In genomic region chr12:3379079-3379478, GRCh38 we compare ENCODE assay signal across 18 cellular contexts.
DNase-seq lines count a peak whose midpoint lies in the region; ATAC-seq, FAIRE-seq and TF ChIP-seq lines count a peak whose summit lies in the region.
"Had no signal": no experiment of that assay in that cellular context is flagged by ENCODE, and none has a peak within 500 bp of the region (broad histone marks: within the 10 kb centered on the region; RNA-seq: fewer than 3 reads in every experiment).

No MANE protein-coding gene starts in this region.

- H3K9ac ChIP-seq in SK-N-SH: no peak overlapping the region
- H3K9ac ChIP-seq in SK-N-MC (ENCODE audit: insufficient read length): peak overlapping the region; percentile 79
- no peak overlapping the region for H3K9ac ChIP-seq in keratinocyte (ENCODE audit: control insufficient read depth, extremely low read depth, insufficient read depth, low read length)
- H3K9ac ChIP-seq: BLaER1 had no signal

- no peak for TF ChIP-seq EP300 in SK-N-SH (IDR thresholded peaks at IDR 0.05; ENCODE audit: borderline replicate concordance in 1 of 2, low read depth in 1 of 2, low read length in 1 of 2)

- TF ChIP-seq CTCF in SK-N-SH (IDR thresholded peaks at IDR 0.05) (no peak), keratinocyte (optimal IDR thresholded peaks at IDR 0.05 in 1 of 3, IDR thresholded peaks at IDR 0.05 in 1 of 3, conservative IDR thresholded peaks at IDR 0.05 in 1 of 3; ENCODE audit: extremely low read depth in 1 of 3, insufficient read depth in 2 of 3, low read length in 3 of 3) (no peak)

- H3K27ac ChIP-seq in SK-N-SH (ENCODE audit: low read depth in 2 of 2, low read length in 1 of 2) (no peak overlapping the region), SK-N-MC (peak overlapping the region; percentile 99; the same call in 1 of the 2 replicates), keratinocyte (ENCODE audit: control insufficient read depth, insufficient read depth, low read length) (no peak overlapping the region)
- H3K27ac ChIP-seq: 22Rv1, BLaER1, HL-60 had no signal

- no peaks in the 10 kb centered on the region for H3F3A ChIP-seq in SK-N-SH (replicated peaks; ENCODE audit: insufficient read depth)

- CTCF ChIA-PET in SK-N-SH (lab: Yijun Ruan, JAX): no interaction called here

- no peaks in the 10 kb centered on the region for H3K9me1 ChIP-seq in keratinocyte (ENCODE audit: control insufficient read depth, extremely low read depth, insufficient read depth, low read length)

- in situ Hi-C loops in ACHN (cut with HindIII; ENCODE audit: low pct_ligation_motif_present, low pct_unique_long_range_greater_than_20kb, low sequenced_read_pairs): no loop called here

- H3K79me2 ChIP-seq in SK-N-SH (ENCODE audit: insufficient read depth): no peaks in the 10 kb centered on the region
- H3K79me2 ChIP-seq in keratinocyte (ENCODE audit: control insufficient read depth, insufficient read depth, low read length): no peaks in the 10 kb centered on the region

- no peak for TF ChIP-seq RAD21 in SK-N-SH (IDR thresholded peaks at IDR 0.05; ENCODE audit: low read length)

- no peaks in the 10 kb centered on the region; a peak in 1 of 4 replicates for H3K4me1 ChIP-seq in SK-N-SH (ENCODE audit: control insufficient read depth in 1 of 2, insufficient read depth in 2 of 2, low read depth in 1 of 2, low read length in 1 of 2)
- peaks cover 7% of the 10 kb centered on the region for H3K4me1 ChIP-seq in keratinocyte (ENCODE audit: control insufficient read depth, extremely low read depth, insufficient read depth, low read length)
- H3K4me1 ChIP-seq: BLaER1, HAP-1 had no signal

- H4K20me1 ChIP-seq in SK-N-SH (ENCODE audit: insufficient read depth): no peaks in the 10 kb centered on the region
- H4K20me1 ChIP-seq in keratinocyte (ENCODE audit: control insufficient read depth, extremely low read depth, insufficient read depth, low read length): no peaks in the 10 kb centered on the region
- H4K20me1 ChIP-seq: BLaER1 had no signal

- DNase-seq in SK-N-SH (no peak), DMS79 treated with DMSO at 0.1 percent for 48 hours (lab: John Stamatoyannopoulos, UW) (peak; percentile 49), SK-N-MC (ENCODE audit: low read depth, low spot score) (no peak), keratinocyte (ENCODE audit: low read depth, low spot score) (no peak), ACHN (no peak)
- DNase-seq: AML-193; CD8-positive, alpha-beta memory T cell; EL; GOT3 had no signal

- no peaks in the 10 kb centered on the region for H3K9me2 ChIP-seq in SK-N-SH

- H3K4me2 ChIP-seq in SK-N-SH (no peak overlapping the region), keratinocyte (ENCODE audit: control insufficient read depth, extremely low read depth, insufficient read depth, low read depth, low read length) (peak overlapping the region; percentile 1)
- H3K4me2 ChIP-seq: BLaER1 had no signal

- H2AFZ ChIP-seq in SK-N-SH (ENCODE audit: low read depth) (no peak overlapping the region), keratinocyte (ENCODE audit: control insufficient read depth, low read length) (no peak overlapping the region)

- no peak overlapping the region for H3K4me3 ChIP-seq in SK-N-SH (ENCODE audit: low read depth in 2 of 2, low read length in 1 of 2)
- H3K4me3 ChIP-seq in SK-N-MC: no peak overlapping the region
- no peak overlapping the region for H3K4me3 ChIP-seq in keratinocyte (ENCODE audit: control insufficient read depth in 2 of 3, extremely low read depth in 1 of 3, insufficient read depth in 2 of 3, low read depth in 1 of 3, low read length in 3 of 3)
- H3K4me3 ChIP-seq: BLaER1, HAP-1, K562 had no signal

- ATAC-seq in SK-N-SH treated with all-trans-retinoic acid at 6 μM for 48 hours: no peak
- ATAC-seq in HG02642 (IDR thresholded peaks at IDR 0.05; ENCODE audit: poor library complexity, unreplicated experiment): no peak
- ATAC-seq: K562 had no signal

- no peak for FAIRE-seq in keratinocyte (lab: Jason Lieb, UNC)
- FAIRE-seq: G401.6, GM12892, K562 had no signal

- H3K9me3 ChIP-seq in SK-N-SH (no peaks in the 10 kb centered on the region), SK-N-MC (ENCODE audit: low read depth, low read length) (peaks cover 2% of the 10 kb centered on the region; the same call in 1 of the 2 replicates), keratinocyte (ENCODE audit: control insufficient read depth, low read depth, low read length) (no peaks in the 10 kb centered on the region)
- H3K9me3 ChIP-seq: HAP-1 had no signal

- 5% methylated on average over 5 of the region's 6 CpGs for WGBS in SK-N-SH (ENCODE audit: low lambda C conversion rate)

- no peaks in the 10 kb centered on the region for H3K36me3 ChIP-seq in SK-N-SH (replicated peaks in 1 of 2; ENCODE audit: control insufficient read depth in 1 of 2, insufficient read depth in 2 of 2, low read length in 1 of 2)
- peaks cover 12% of the 10 kb centered on the region for H3K36me3 ChIP-seq in SK-N-MC (ENCODE audit: insufficient read depth, low read length)
- H3K36me3 ChIP-seq in keratinocyte (ENCODE audit: control insufficient read depth in 2 of 2, extremely low read depth in 1 of 2, insufficient read depth in 2 of 2, low read length in 2 of 2): no peaks in the 10 kb centered on the region
- H3K36me3 ChIP-seq: BLaER1, HAP-1 had no signal

- dilution Hi-C loops in keratinocyte (cut with MboI; ENCODE audit: extremely low pct_ligation_motif_present, low sequenced_read_pairs): no loop called here

- POLR2A ChIA-PET in SK-N-SH (lab: Yijun Ruan, JAX): no interaction called here

- H3K27me3 ChIP-seq in SK-N-SH (ENCODE audit: insufficient read depth) (0 out of 2 replicates have a peak, but pooled peaks cover 7% of the 10 kb centered on the region), keratinocyte (ENCODE audit: control insufficient read depth, extremely low read depth, insufficient read depth, low read length) (peaks cover 5% of the 10 kb centered on the region)
- H3K27me3 ChIP-seq: BLaER1 had no signal

TF ChIP-seq in SK-N-SH, 30 proteins besides CTCF, POLR2A, EP300 and RAD21:
- no peak for TF ChIP-seq TCF12 (IDR thresholded peaks at IDR 0.05)
- 0 out of 2 replicates have a peak, but pooled peaks have one; percentile 17 for TF ChIP-seq GATA2 (CRISPR knock-in tag; IDR thresholded peaks at IDR 0.05)

TF ChIP-seq in SK-N-SH treated with all-trans-retinoic acid at 6 μM for 48 hours, 23 proteins besides CTCF, POLR2A, EP300 and RAD21:
- TF ChIP-seq ZNF8 (CRISPR knock-in tag; IDR thresholded peaks at IDR 0.05) (no peak), ZC3H10 (CRISPR knock-in tag; IDR thresholded peaks at IDR 0.05) (no peak), ZFP30 (CRISPR knock-in tag; IDR thresholded peaks at IDR 0.05) (no peak), CREB5 (CRISPR knock-in tag; IDR thresholded peaks at IDR 0.05; ENCODE audit: low read depth) (no peak), GLIS3 (CRISPR knock-in tag; IDR thresholded peaks at IDR 0.05) (no peak), ZFP3 (CRISPR knock-in tag; IDR thresholded peaks at IDR 0.05) (no peak), OSR1 (CRISPR knock-in tag; IDR thresholded peaks at IDR 0.05) (no peak)
- TF ChIP-seq, protein P1, sequence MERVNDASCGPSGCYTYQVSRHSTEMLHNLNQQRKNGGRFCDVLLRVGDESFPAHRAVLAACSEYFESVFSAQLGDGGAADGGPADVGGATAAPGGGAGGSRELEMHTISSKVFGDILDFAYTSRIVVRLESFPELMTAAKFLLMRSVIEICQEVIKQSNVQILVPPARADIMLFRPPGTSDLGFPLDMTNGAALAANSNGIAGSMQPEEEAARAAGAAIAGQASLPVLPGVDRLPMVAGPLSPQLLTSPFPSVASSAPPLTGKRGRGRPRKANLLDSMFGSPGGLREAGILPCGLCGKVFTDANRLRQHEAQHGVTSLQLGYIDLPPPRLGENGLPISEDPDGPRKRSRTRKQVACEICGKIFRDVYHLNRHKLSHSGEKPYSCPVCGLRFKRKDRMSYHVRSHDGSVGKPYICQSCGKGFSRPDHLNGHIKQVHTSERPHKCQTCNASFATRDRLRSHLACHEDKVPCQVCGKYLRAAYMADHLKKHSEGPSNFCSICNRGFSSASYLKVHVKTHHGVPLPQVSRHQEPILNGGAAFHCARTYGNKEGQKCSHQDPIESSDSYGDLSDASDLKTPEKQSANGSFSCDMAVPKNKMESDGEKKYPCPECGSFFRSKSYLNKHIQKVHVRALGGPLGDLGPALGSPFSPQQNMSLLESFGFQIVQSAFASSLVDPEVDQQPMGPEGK (CRISPR knock-in tag; IDR thresholded peaks at IDR 0.05; ENCODE audit: borderline replicate concordance): no peak
